ENCODE assay signal across 1 cellular context in genomic region chr11:75539459-75540022, GRCh38.
TF ChIP-seq lines count a peak whose summit lies in the region.

No MANE protein-coding gene starts in this region.

TF ChIP-seq in GM23338, 12 proteins besides CTCF, POLR2A, EP300 and RAD21:
- TF ChIP-seq ZNF462 (CRISPR knock-in tag; IDR thresholded peaks at IDR 0.05): no peak
- TF ChIP-seq CREB1 (CRISPR knock-in tag; IDR thresholded peaks at IDR 0.05; ENCODE audit: low read depth): no peak
- no peak for TF ChIP-seq NANOG (IDR thresholded peaks at IDR 0.05; ENCODE audit: borderline replicate concordance)
- TF ChIP-seq ETS1 (IDR thresholded peaks at IDR 0.05): no peak
- TF ChIP-seq POLR2AphosphoS5 (IDR thresholded peaks at IDR 0.05; ENCODE audit: low read depth): no peak
- TF ChIP-seq EZH2 (IDR thresholded peaks at IDR 0.05; ENCODE audit: low read depth, unreplicated experiment): no peak
- no peak for TF ChIP-seq ZNF114 (CRISPR knock-in tag; IDR thresholded peaks at IDR 0.05)
- TF ChIP-seq REST (IDR thresholded peaks at IDR 0.05; ENCODE audit: unreplicated experiment): no peak
- no peak for TF ChIP-seq ZNF331 (CRISPR knock-in tag; IDR thresholded peaks at IDR 0.05; ENCODE audit: low read depth)
- no peak for TF ChIP-seq STAT1 (IDR thresholded peaks at IDR 0.05; ENCODE audit: unreplicated experiment)
- no peak for TF ChIP-seq EZH2phosphoT487 (IDR thresholded peaks at IDR 0.05; ENCODE audit: unreplicated experiment)
- TF ChIP-seq JUNB (IDR thresholded peaks at IDR 0.05; ENCODE audit: unreplicated experiment): no peak
